27 cellular contexts compared by ENCODE assay signal in genomic region chr20:32215147-32215546, GRCh38.
"Had no signal": no experiment of that assay in that cellular context is flagged by ENCODE, and none has a peak within 500 bp of the region (broad histone marks: within the 10 kb centered on the region; RNA-seq: fewer than 3 reads in every experiment).

No MANE protein-coding gene starts in this region.

- H3K27me3 Mint-ChIP-seq: activated CD4-positive, alpha-beta memory T cell treated with anti-CD3 and anti-CD28 coated beads for 36 hours; activated CD4-positive, alpha-beta T cell treated with anti-CD3 and anti-CD28 coated beads for 36 hours; activated CD4-positive, alpha-beta T cell treated with anti-CD3 and anti-CD28 coated beads, Interleukin-2, amount 10 ng/mL, durations not matched to agents 24 days and 14 days; activated CD8-positive, alpha-beta memory T cell treated with anti-CD3 and anti-CD28 coated beads, Interleukin-2, amount 10 ng/mL, durations not matched to agents 7 days and 5 days; activated naive CD8-positive, alpha-beta T cell treated with anti-CD3 and anti-CD28 coated beads, Interleukin-2, amount 10 ng/mL, durations not matched to agents 7 days and 5 days; activated T-helper 17 cell treated with anti-CD3 and anti-CD28 coated beads, Interleukin-2, amount 50 U/mL, for 72 hours; brain had no signal

- DNase-seq: activated CD4-positive, alpha-beta memory T cell treated with anti-CD3 and anti-CD28 coated beads for 36 hours; activated CD4-positive, alpha-beta T cell treated with anti-CD3 and anti-CD28 coated beads for 36 hours; activated CD4-positive, alpha-beta T cell treated with anti-CD3 and anti-CD28 coated beads, Interleukin-2, amount 10 ng/mL, durations not matched to agents 24 days and 14 days; activated CD4-positive, CD25-positive, alpha-beta regulatory T cell; activated CD4-positive, CD25-positive, alpha-beta regulatory T cell treated with anti-CD3 and anti-CD28 coated beads, Interleukin-2, amount 50 U/mL, for 72 hours; activated CD8-positive, alpha-beta memory T cell treated with anti-CD3 and anti-CD28 coated beads, Interleukin-2, amount 10 ng/mL, durations not matched to agents 7 days and 5 days; activated CD8-positive, alpha-beta memory T cell treated with anti-CD3 and anti-CD28 coated beads, Interleukin-2, amount 50 U/mL, for 4 hours; activated CD8-positive, alpha-beta T cell treated with anti-CD3 and anti-CD28 coated beads, Interleukin-2, amount 10 ng/mL, durations not matched to agents 7 days and 5 days; activated effector memory CD4-positive, alpha-beta T cell treated with Interleukin-2 at 50 U/mL for 16 hours; activated gamma-delta T cell treated with Interleukin-2 at 50 U/mL for 16 hours; activated naive CD4-positive, alpha-beta T cell treated with anti-CD3 and anti-CD28 coated beads, Interleukin-2, amount 50 U/mL, for 16 hours; activated naive CD4-positive, alpha-beta T cell treated with Interleukin-2 at 50 U/mL for 16 hours; activated naive CD8-positive, alpha-beta T cell treated with anti-CD3 and anti-CD28 coated beads, Interleukin-2, amount 10 ng/mL, durations not matched to agents 7 days and 5 days; activated T-cell treated with anti-CD3 and anti-CD28 coated beads, Interleukin-2, amount 50 U/mL, for 1 hour; central memory CD4-positive, alpha-beta T cell; cerebellar nuclear complex; colonic mucosa; effector CD8-positive, alpha-beta T cell; foreskin fibroblast; head of caudate nucleus; T-helper 2 cell had no signal

- H3K36me3 ChIP-seq: colonic mucosa had no signal

- H3K4me3 Mint-ChIP-seq: activated CD4-positive, alpha-beta memory T cell treated with anti-CD3 and anti-CD28 coated beads for 36 hours; activated CD4-positive, alpha-beta T cell treated with anti-CD3 and anti-CD28 coated beads for 36 hours; activated CD4-positive, alpha-beta T cell treated with anti-CD3 and anti-CD28 coated beads, Interleukin-2, amount 10 ng/mL, durations not matched to agents 24 days and 14 days; activated CD8-positive, alpha-beta memory T cell treated with anti-CD3 and anti-CD28 coated beads, Interleukin-2, amount 10 ng/mL, durations not matched to agents 7 days and 5 days; activated CD8-positive, alpha-beta T cell treated with anti-CD3 and anti-CD28 coated beads, Interleukin-2, amount 10 ng/mL, durations not matched to agents 7 days and 5 days; activated naive CD8-positive, alpha-beta T cell treated with anti-CD3 and anti-CD28 coated beads, Interleukin-2, amount 10 ng/mL, durations not matched to agents 7 days and 5 days; activated T-helper 17 cell treated with anti-CD3 and anti-CD28 coated beads, Interleukin-2, amount 50 U/mL, for 72 hours; brain had no signal

- H3K4me3 ChIP-seq: ascending aorta, breast epithelium, cardiac muscle cell, colonic mucosa had no signal

- H3K4me1 ChIP-seq: ascending aorta, breast epithelium, colonic mucosa had no signal

- ATAC-seq: activated CD4-positive, alpha-beta T cell treated with anti-CD3 and anti-CD28 coated beads for 36 hours; activated CD8-positive, alpha-beta memory T cell treated with anti-CD3 and anti-CD28 coated beads, Interleukin-2, amount 10 ng/mL, durations not matched to agents 7 days and 5 days; activated CD8-positive, alpha-beta T cell treated with anti-CD3 and anti-CD28 coated beads, Interleukin-2, amount 10 ng/mL, durations not matched to agents 7 days and 5 days; activated T-helper 17 cell treated with anti-CD3 and anti-CD28 coated beads, Interleukin-2, amount 50 U/mL, for 72 hours; esophagus mucosa had no signal

- H3K27ac Mint-ChIP-seq: activated CD4-positive, alpha-beta memory T cell treated with anti-CD3 and anti-CD28 coated beads for 36 hours; activated CD4-positive, alpha-beta T cell treated with anti-CD3 and anti-CD28 coated beads for 36 hours; activated CD8-positive, alpha-beta memory T cell treated with anti-CD3 and anti-CD28 coated beads, Interleukin-2, amount 10 ng/mL, durations not matched to agents 7 days and 5 days; activated CD8-positive, alpha-beta T cell treated with anti-CD3 and anti-CD28 coated beads, Interleukin-2, amount 10 ng/mL, durations not matched to agents 7 days and 5 days; activated naive CD8-positive, alpha-beta T cell treated with anti-CD3 and anti-CD28 coated beads, Interleukin-2, amount 10 ng/mL, durations not matched to agents 7 days and 5 days; activated T-helper 17 cell treated with anti-CD3 and anti-CD28 coated beads, Interleukin-2, amount 50 U/mL, for 72 hours; brain had no signal

- H3K9me3 ChIP-seq: ascending aorta, breast epithelium, colonic mucosa had no signal

- H3K27ac ChIP-seq: ascending aorta, breast epithelium, cardiac muscle cell, colonic mucosa had no signal

- H3K27me3 ChIP-seq: ascending aorta, breast epithelium, cardiac muscle cell, colonic mucosa had no signal

- H3K9me3 Mint-ChIP-seq: activated CD4-positive, alpha-beta memory T cell treated with anti-CD3 and anti-CD28 coated beads for 36 hours; activated CD4-positive, alpha-beta T cell treated with anti-CD3 and anti-CD28 coated beads, Interleukin-2, amount 10 ng/mL, durations not matched to agents 24 days and 14 days; activated naive CD8-positive, alpha-beta T cell treated with anti-CD3 and anti-CD28 coated beads, Interleukin-2, amount 10 ng/mL, durations not matched to agents 7 days and 5 days; activated T-helper 17 cell treated with anti-CD3 and anti-CD28 coated beads, Interleukin-2, amount 50 U/mL, for 72 hours; brain had no signal
